Comparison of ENCODE assay signal across 1 cellular context in the genomic region with DNA sequence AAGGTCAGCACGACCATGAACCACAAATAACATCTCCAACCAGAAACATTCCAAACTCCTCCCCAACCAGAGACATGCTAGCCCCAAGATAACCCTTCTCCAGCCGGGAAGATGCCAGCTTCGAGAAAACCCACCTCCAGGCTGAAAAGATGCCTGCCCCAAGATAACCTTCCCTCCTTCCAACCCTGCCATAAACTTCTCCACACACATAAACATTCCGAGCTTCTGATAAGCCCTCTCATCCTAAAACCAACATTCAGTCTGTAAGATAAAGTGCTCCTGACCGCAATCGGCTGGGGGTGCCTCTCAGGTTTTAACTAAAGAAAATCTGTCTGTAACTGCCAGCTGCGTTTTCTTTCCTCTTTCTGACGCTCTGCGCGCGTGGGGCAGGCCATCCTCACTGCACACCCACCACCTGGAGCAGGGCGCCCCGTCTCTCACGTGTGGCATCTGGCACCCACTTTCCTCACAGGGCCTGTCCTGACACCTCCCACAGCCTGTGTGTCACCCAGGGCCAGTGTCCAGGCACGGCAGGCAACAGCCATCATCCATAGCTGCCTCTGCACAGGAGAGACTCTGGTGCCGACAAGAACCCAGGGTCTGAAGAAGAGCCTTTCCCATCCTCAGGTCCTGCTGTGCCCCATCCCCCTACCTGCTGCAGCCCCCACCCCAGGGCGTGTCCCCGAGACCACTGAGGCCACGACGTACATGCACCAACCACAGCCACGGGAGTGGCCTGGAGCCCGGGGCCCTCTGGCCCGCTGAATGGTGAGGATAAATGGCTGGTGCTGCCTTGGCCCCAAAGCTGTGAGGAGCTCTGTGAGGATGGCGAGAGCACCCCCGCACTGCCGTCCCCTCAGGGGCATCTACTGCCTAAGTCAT.
TF ChIP-seq lines count a peak whose summit lies in the region.

No MANE protein-coding gene starts in this region.

TF ChIP-seq in K562, 482 proteins besides CTCF, POLR2A, EP300 and RAD21 (continued from another document and continues in another):
- TF ChIP-seq, protein P1, sequence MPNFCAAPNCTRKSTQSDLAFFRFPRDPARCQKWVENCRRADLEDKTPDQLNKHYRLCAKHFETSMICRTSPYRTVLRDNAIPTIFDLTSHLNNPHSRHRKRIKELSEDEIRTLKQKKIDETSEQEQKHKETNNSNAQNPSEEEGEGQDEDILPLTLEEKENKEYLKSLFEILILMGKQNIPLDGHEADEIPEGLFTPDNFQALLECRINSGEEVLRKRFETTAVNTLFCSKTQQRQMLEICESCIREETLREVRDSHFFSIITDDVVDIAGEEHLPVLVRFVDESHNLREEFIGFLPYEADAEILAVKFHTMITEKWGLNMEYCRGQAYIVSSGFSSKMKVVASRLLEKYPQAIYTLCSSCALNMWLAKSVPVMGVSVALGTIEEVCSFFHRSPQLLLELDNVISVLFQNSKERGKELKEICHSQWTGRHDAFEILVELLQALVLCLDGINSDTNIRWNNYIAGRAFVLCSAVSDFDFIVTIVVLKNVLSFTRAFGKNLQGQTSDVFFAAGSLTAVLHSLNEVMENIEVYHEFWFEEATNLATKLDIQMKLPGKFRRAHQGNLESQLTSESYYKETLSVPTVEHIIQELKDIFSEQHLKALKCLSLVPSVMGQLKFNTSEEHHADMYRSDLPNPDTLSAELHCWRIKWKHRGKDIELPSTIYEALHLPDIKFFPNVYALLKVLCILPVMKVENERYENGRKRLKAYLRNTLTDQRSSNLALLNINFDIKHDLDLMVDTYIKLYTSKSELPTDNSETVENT (CRISPR knock-in tag; IDR thresholded peaks at IDR 0.05), result no peak
- no peak for TF ChIP-seq NFATC3 (IDR thresholded peaks at IDR 0.05)
- 0 out of 2 replicates have a peak, but pooled peaks have one; percentile 78 for TF ChIP-seq ELF4 (CRISPR knock-in tag; IDR thresholded peaks at IDR 0.05)
- TF ChIP-seq GABPB1 (CRISPR knock-in tag; IDR thresholded peaks at IDR 0.05), result no peak
- TF ChIP-seq KLF13 (tag; IDR thresholded peaks at IDR 0.05; ENCODE audit: borderline replicate concordance, low read depth), result no peak
- no peak for TF ChIP-seq DMBX1 (CRISPR knock-in tag; IDR thresholded peaks at IDR 0.05; ENCODE audit: borderline replicate concordance)
- peak; percentile 49; the same call in 1 of the 2 replicates for TF ChIP-seq LEF1 (IDR thresholded peaks at IDR 0.05)
- peak; percentile 84 for TF ChIP-seq LCOR (CRISPR knock-in tag; IDR thresholded peaks at IDR 0.05)
- TF ChIP-seq SIN3A (IDR thresholded peaks at IDR 0.05; ENCODE audit: borderline replicate concordance in 2 of 2, control insufficient read depth in 1 of 2, low read depth in 2 of 2, low read length in 2 of 2), result no peak
- TF ChIP-seq, protein P2, sequence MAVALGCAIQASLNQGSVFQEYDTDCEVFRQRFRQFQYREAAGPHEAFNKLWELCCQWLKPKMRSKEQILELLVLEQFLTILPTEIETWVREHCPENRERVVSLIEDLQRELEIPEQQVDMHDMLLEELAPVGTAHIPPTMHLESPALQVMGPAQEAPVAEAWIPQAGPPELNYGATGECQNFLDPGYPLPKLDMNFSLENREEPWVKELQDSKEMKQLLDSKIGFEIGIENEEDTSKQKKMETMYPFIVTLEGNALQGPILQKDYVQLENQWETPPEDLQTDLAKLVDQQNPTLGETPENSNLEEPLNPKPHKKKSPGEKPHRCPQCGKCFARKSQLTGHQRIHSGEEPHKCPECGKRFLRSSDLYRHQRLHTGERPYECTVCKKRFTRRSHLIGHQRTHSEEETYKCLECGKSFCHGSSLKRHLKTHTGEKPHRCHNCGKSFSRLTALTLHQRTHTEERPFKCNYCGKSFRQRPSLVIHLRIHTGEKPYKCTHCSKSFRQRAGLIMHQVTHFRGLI (CRISPR knock-in tag; IDR thresholded peaks at IDR 0.05), result no peak
- TF ChIP-seq PCBP1 (IDR thresholded peaks at IDR 0.05; ENCODE audit: low read depth, low read length, poor library complexity, severe bottlenecking), result no peak
- TF ChIP-seq ZNF696 (CRISPR knock-in tag; conservative IDR thresholded peaks at IDR 0.05), result no peak
- TF ChIP-seq ZFX (CRISPR knock-in tag; IDR thresholded peaks at IDR 0.05), result no peak
- TF ChIP-seq ARHGAP35 (IDR thresholded peaks at IDR 0.05; ENCODE audit: partially characterized antibody), result no peak
- TF ChIP-seq FOXP1 (CRISPR knock-in tag; IDR thresholded peaks at IDR 0.05), result no peak
- TF ChIP-seq, protein P3, sequence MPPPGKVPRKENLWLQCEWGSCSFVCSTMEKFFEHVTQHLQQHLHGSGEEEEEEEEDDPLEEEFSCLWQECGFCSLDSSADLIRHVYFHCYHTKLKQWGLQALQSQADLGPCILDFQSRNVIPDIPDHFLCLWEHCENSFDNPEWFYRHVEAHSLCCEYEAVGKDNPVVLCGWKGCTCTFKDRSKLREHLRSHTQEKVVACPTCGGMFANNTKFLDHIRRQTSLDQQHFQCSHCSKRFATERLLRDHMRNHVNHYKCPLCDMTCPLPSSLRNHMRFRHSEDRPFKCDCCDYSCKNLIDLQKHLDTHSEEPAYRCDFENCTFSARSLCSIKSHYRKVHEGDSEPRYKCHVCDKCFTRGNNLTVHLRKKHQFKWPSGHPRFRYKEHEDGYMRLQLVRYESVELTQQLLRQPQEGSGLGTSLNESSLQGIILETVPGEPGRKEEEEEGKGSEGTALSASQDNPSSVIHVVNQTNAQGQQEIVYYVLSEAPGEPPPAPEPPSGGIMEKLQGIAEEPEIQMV (tag; conservative IDR thresholded peaks at IDR 0.05; ENCODE audit: low read depth), result no peak
- TF ChIP-seq BRF1 (IDR thresholded peaks at IDR 0.05; ENCODE audit: borderline replicate concordance, extremely low read depth, insufficient read length), result no peak
- TF ChIP-seq, protein P4, sequence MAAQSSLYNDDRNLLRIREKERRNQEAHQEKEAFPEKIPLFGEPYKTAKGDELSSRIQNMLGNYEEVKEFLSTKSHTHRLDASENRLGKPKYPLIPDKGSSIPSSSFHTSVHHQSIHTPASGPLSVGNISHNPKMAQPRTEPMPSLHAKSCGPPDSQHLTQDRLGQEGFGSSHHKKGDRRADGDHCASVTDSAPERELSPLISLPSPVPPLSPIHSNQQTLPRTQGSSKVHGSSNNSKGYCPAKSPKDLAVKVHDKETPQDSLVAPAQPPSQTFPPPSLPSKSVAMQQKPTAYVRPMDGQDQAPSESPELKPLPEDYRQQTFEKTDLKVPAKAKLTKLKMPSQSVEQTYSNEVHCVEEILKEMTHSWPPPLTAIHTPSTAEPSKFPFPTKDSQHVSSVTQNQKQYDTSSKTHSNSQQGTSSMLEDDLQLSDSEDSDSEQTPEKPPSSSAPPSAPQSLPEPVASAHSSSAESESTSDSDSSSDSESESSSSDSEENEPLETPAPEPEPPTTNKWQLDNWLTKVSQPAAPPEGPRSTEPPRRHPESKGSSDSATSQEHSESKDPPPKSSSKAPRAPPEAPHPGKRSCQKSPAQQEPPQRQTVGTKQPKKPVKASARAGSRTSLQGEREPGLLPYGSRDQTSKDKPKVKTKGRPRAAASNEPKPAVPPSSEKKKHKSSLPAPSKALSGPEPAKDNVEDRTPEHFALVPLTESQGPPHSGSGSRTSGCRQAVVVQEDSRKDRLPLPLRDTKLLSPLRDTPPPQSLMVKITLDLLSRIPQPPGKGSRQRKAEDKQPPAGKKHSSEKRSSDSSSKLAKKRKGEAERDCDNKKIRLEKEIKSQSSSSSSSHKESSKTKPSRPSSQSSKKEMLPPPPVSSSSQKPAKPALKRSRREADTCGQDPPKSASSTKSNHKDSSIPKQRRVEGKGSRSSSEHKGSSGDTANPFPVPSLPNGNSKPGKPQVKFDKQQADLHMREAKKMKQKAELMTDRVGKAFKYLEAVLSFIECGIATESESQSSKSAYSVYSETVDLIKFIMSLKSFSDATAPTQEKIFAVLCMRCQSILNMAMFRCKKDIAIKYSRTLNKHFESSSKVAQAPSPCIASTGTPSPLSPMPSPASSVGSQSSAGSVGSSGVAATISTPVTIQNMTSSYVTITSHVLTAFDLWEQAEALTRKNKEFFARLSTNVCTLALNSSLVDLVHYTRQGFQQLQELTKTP (IDR thresholded peaks at IDR 0.05; ENCODE audit: low read depth in 1 of 2, partially characterized antibody in 2 of 2), result no peak
- no peak for TF ChIP-seq KDM2B (CRISPR knock-in tag; IDR thresholded peaks at IDR 0.05)
- no peak for TF ChIP-seq ZNF197 (CRISPR knock-in tag; IDR thresholded peaks at IDR 0.05; ENCODE audit: low read depth)
- TF ChIP-seq CBFA2T3 (IDR thresholded peaks at IDR 0.05), result peak; percentile 89
- no peak for TF ChIP-seq HDGF (IDR thresholded peaks at IDR 0.05)
- no peak for TF ChIP-seq MED1 (CRISPR knock-in tag; IDR thresholded peaks at IDR 0.05; ENCODE audit: borderline replicate concordance)
- TF ChIP-seq, protein P5, sequence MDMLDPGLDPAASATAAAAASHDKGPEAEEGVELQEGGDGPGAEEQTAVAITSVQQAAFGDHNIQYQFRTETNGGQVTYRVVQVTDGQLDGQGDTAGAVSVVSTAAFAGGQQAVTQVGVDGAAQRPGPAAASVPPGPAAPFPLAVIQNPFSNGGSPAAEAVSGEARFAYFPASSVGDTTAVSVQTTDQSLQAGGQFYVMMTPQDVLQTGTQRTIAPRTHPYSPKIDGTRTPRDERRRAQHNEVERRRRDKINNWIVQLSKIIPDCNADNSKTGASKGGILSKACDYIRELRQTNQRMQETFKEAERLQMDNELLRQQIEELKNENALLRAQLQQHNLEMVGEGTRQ (CRISPR knock-in tag; IDR thresholded peaks at IDR 0.05), result no peak
- no peak for TF ChIP-seq POLR2B (IDR thresholded peaks at IDR 0.05; ENCODE audit: low read depth, partially characterized antibody)
- TF ChIP-seq SIN3B (IDR thresholded peaks at IDR 0.05; ENCODE audit: low read depth), result no peak
- TF ChIP-seq ZNF766 (CRISPR knock-in tag; conservative IDR thresholded peaks at IDR 0.05), result peak; percentile 76; the same call in 1 of the 2 replicates
- no peak for TF ChIP-seq KLF1 (tag; IDR thresholded peaks at IDR 0.05)
- no peak for TF ChIP-seq SUPT5H (IDR thresholded peaks at IDR 0.05)
- TF ChIP-seq BCOR (IDR thresholded peaks at IDR 0.05), result peak; percentile 80
- no peak for TF ChIP-seq EGR1 (conservative IDR thresholded peaks at IDR 0.05)
- no peak for TF ChIP-seq YBX1 (IDR thresholded peaks at IDR 0.05)
- TF ChIP-seq, protein P6, sequence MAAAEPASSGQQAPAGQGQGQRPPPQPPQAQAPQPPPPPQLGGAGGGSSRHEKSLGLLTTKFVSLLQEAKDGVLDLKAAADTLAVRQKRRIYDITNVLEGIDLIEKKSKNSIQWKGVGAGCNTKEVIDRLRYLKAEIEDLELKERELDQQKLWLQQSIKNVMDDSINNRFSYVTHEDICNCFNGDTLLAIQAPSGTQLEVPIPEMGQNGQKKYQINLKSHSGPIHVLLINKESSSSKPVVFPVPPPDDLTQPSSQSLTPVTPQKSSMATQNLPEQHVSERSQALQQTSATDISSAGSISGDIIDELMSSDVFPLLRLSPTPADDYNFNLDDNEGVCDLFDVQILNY (CRISPR knock-in tag; IDR thresholded peaks at IDR 0.05), result no peak
- no peak for TF ChIP-seq ATF7 (IDR thresholded peaks at IDR 0.05)
- no peak for TF ChIP-seq TOE1 (IDR thresholded peaks at IDR 0.05; ENCODE audit: borderline replicate concordance)
- TF ChIP-seq TOE1 (CRISPR knock-in tag; IDR thresholded peaks at IDR 0.05; ENCODE audit: borderline replicate concordance, low read depth), result no peak
- TF ChIP-seq, protein P7, sequence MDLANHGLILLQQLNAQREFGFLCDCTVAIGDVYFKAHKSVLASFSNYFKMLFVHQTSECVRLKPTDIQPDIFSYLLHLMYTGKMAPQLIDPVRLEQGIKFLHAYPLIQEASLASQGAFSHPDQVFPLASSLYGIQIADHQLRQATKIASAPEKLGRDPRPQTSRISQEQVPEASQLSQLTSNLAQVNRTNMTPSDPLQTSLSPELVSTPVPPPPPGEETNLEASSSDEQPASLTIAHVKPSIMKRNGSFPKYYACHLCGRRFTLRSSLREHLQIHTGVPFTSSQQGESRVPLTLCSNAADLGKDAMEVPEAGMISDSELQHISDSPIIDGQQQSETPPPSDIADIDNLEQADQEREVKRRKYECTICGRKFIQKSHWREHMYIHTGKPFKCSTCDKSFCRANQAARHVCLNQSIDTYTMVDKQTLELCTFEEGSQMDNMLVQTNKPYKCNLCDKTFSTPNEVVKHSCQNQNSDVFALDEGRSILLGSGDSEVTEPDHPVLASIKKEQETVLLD (IDR thresholded peaks at IDR 0.05), result no peak; the same call in 1 of the 2 replicates
- no peak for TF ChIP-seq ZNF232 (CRISPR knock-in tag; IDR thresholded peaks at IDR 0.05)
- TF ChIP-seq, protein P8, sequence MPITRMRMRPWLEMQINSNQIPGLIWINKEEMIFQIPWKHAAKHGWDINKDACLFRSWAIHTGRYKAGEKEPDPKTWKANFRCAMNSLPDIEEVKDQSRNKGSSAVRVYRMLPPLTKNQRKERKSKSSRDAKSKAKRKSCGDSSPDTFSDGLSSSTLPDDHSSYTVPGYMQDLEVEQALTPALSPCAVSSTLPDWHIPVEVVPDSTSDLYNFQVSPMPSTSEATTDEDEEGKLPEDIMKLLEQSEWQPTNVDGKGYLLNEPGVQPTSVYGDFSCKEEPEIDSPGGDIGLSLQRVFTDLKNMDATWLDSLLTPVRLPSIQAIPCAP (CRISPR knock-in tag; IDR thresholded peaks at IDR 0.05; ENCODE audit: borderline replicate concordance), result no peak
- TF ChIP-seq TEAD2 (tag; IDR thresholded peaks at IDR 0.05), result 0 out of 2 replicates have a peak, but pooled peaks have one; percentile 19
- no peak for TF ChIP-seq ZNF707 (CRISPR knock-in tag; conservative IDR thresholded peaks at IDR 0.05)
- TF ChIP-seq NFYB (IDR thresholded peaks at IDR 0.05; ENCODE audit: extremely low read depth, insufficient read length), result no peak
- no peak for TF ChIP-seq PHTF2 (CRISPR knock-in tag; IDR thresholded peaks at IDR 0.05)
- TF ChIP-seq, protein P9, sequence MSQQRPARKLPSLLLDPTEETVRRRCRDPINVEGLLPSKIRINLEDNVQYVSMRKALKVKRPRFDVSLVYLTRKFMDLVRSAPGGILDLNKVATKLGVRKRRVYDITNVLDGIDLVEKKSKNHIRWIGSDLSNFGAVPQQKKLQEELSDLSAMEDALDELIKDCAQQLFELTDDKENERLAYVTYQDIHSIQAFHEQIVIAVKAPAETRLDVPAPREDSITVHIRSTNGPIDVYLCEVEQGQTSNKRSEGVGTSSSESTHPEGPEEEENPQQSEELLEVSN (IDR thresholded peaks at IDR 0.05; ENCODE audit: borderline replicate concordance in 1 of 2, extremely low read depth in 1 of 2, insufficient read depth in 1 of 2, insufficient read length in 1 of 2, low read depth in 1 of 2, low read length in 1 of 2, poor library complexity in 1 of 2, severe bottlenecking in 1 of 2), result no peak
- no peak for TF ChIP-seq XRCC3 (IDR thresholded peaks at IDR 0.05)
- no peak for TF ChIP-seq XRCC5 (IDR thresholded peaks at IDR 0.05; ENCODE audit: low read depth, low read length)
- no peak for TF ChIP-seq ZNF274 (IDR thresholded peaks at IDR 0.05; ENCODE audit: borderline replicate concordance, low read depth, low read length)
- no peak for TF ChIP-seq RAD51 (IDR thresholded peaks at IDR 0.05; ENCODE audit: borderline replicate concordance, low read depth)
- no peak for TF ChIP-seq MCM7 (IDR thresholded peaks at IDR 0.05)
- no peak for TF ChIP-seq MXI1 (IDR thresholded peaks at IDR 0.05; ENCODE audit: low read depth, low read length)
- no peak for TF ChIP-seq MAFK (IDR thresholded peaks at IDR 0.05; ENCODE audit: low read length)
- TF ChIP-seq ZNF224 (CRISPR knock-in tag; IDR thresholded peaks at IDR 0.05), result no peak
